Comparison of ENCODE assay signal across 29 cellular contexts in the genomic region with DNA sequence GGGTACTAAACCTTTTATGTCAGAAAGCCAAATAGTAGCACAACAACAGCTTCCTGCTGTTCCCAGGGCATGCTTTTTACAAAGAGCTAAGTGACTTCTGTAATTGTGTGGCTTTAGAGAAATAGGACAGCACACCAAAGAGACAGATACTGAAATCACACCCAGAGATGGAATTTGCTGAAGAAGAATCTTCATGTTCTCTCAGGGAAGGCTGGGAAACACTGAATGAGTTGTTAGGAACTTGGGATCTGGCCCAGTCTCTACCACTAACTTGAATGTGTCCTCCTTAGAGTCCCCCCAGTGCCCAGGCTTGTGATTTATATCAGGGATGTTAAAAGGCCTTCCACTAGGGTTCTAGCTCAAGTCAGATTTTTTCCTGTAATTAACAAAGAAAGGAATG.
DNase-seq lines count a peak whose midpoint lies in the region; ATAC-seq and TF ChIP-seq lines count a peak whose summit lies in the region.
"Had no signal": no experiment of that assay in that cellular context is flagged by ENCODE, and none has a peak within 500 bp of the region (broad histone marks: within the 10 kb centered on the region; RNA-seq: fewer than 3 reads in every experiment).

No MANE protein-coding gene starts in this region.

- no peaks in the 10 kb centered on the region for H3K36me3 Mint-ChIP-seq in immature natural killer cell
- H3K36me3 Mint-ChIP-seq: T-cell, WTC11 had no signal

- CTCF ChIA-PET in HEK293T (lab: Yijun Ruan, JAX) = no interaction called here

- H3K27me3 ChIP-seq in adipocyte (replicated peaks; ENCODE audit: control insufficient read depth, insufficient read depth, low read length) (no peaks in the 10 kb centered on the region), thoracic aorta (replicated peaks; ENCODE audit: insufficient read depth) (no peaks in the 10 kb centered on the region)
- H3K27me3 ChIP-seq: right atrium auricular region, SJCRH30 had no signal

- TF ChIP-seq CTCF in thoracic aorta (IDR thresholded peaks at IDR 0.05) = no peak

- POLR2A ChIA-PET in HEK293T (lab: Yijun Ruan, JAX) = no interaction called here

- no peak overlapping the region for H3K4me3 Mint-ChIP-seq in immature natural killer cell
- H3K4me3 Mint-ChIP-seq: activated CD4-positive, alpha-beta T cell treated with anti-CD3 and anti-CD28 coated beads, Interleukin-2, amount 10 ng/mL, durations not matched to agents 24 days and 14 days; activated T-cell treated with anti-CD3 and anti-CD28 coated beads, Interleukin-2, amount 50 U/mL, for 24 hours; stimulated activated naive CD8-positive, alpha-beta T cell treated with anti-CD3 and anti-CD28 coated beads, Interleukin-15, Interleukin-2, amounts not matched to agents 100 ng/mL and 50 ng/mL, for 24 hours; T-cell; WTC11 had no signal

- DNase-seq in EH (ENCODE audit: low read depth) (peak; percentile 74), adipocyte (ENCODE audit: low read depth) (peak; percentile 56), medulla oblongata (ENCODE audit: extremely low spot score) (peak; percentile 81), thoracic aorta (ENCODE audit: low spot score) (no peak), immature natural killer cell (no peak), NCI-H2171 (lab: John Stamatoyannopoulos, UW) (no peak), HEK293T (ENCODE audit: extremely low spot score) (no peak)
- DNase-seq: activated CD4-positive, alpha-beta T cell treated with anti-CD3 and anti-CD28 coated beads, Interleukin-2, amount 10 ng/mL, durations not matched to agents 24 days and 14 days; activated naive CD4-positive, alpha-beta T cell; activated T-cell treated with anti-CD3 and anti-CD28 coated beads, Interleukin-2, amount 50 U/mL, for 24 hours; Caco-2; dermis blood vessel endothelial cell; GOT3; mesendoderm; NCI-H1092; NCI-H1694; NCI-H446; NCI-H82; posterior cingulate gyrus; SJCRH30; spleen; stimulated activated CD4-positive, alpha-beta T cell treated with anti-CD3 and anti-CD28 coated beads, Interleukin-2, amount 100 ng/mL, for 24 hours; T-cell had no signal

- peaks cover 12% of the 10 kb centered on the region for H3K36me3 ChIP-seq in adipocyte (ENCODE audit: control insufficient read depth, insufficient read depth, low read length, severe bottlenecking)
- peaks cover 19% of the 10 kb centered on the region for H3K36me3 ChIP-seq in thoracic aorta
- H3K36me3 ChIP-seq: right atrium auricular region, spleen had no signal

- H3K27ac ChIP-seq in thoracic aorta = peak overlapping the region; percentile 10 to 19
- H3K27ac ChIP-seq: C4-2B, right atrium auricular region, SJCRH30, spleen had no signal

- no peak overlapping the region for H3K27ac Mint-ChIP-seq in immature natural killer cell
- H3K27ac Mint-ChIP-seq: activated CD4-positive, alpha-beta T cell treated with anti-CD3 and anti-CD28 coated beads, Interleukin-2, amount 10 ng/mL, durations not matched to agents 24 days and 14 days; activated T-cell treated with anti-CD3 and anti-CD28 coated beads, Interleukin-2, amount 50 U/mL, for 24 hours; stimulated activated naive CD8-positive, alpha-beta T cell treated with anti-CD3 and anti-CD28 coated beads, Interleukin-15, Interleukin-2, amounts not matched to agents 100 ng/mL and 50 ng/mL, for 24 hours; T-cell; WTC11 had no signal

- H3K4me3 ChIP-seq in adipocyte (ENCODE audit: low read length) (no peak overlapping the region), thoracic aorta (no peak overlapping the region)
- H3K4me3 ChIP-seq: right atrium auricular region, SJCRH30, spleen had no signal

- H3K27me3 Mint-ChIP-seq in immature natural killer cell (ENCODE audit: low read depth in 3 of 3) = peaks cover 2 to 12% (median 4%) of the 10 kb centered on the region in 3 donors
- H3K27me3 Mint-ChIP-seq: T-cell had no signal

- ATAC-seq in thoracic aorta (ENCODE audit: insufficient number of reproducible peaks, low FRiP score, low read depth) (no peak), GM19023 (IDR thresholded peaks at IDR 0.05; ENCODE audit: unreplicated experiment) (no peak)
- ATAC-seq: left lobe of liver, T-cell, WTC11 had no signal

- H3K9me3 Mint-ChIP-seq in immature natural killer cell = no peaks in the 10 kb centered on the region
- H3K9me3 Mint-ChIP-seq: activated CD4-positive, alpha-beta T cell treated with anti-CD3 and anti-CD28 coated beads, Interleukin-2, amount 10 ng/mL, durations not matched to agents 24 days and 14 days; activated T-cell treated with anti-CD3 and anti-CD28 coated beads, Interleukin-2, amount 50 U/mL, for 24 hours; stimulated activated naive CD8-positive, alpha-beta T cell treated with anti-CD3 and anti-CD28 coated beads, Interleukin-15, Interleukin-2, amounts not matched to agents 100 ng/mL and 50 ng/mL, for 24 hours; T-cell; WTC11 had no signal

- H3K4me1 Mint-ChIP-seq in immature natural killer cell = no peaks in the 10 kb centered on the region
- H3K4me1 Mint-ChIP-seq: activated CD4-positive, alpha-beta T cell treated with anti-CD3 and anti-CD28 coated beads, Interleukin-2, amount 10 ng/mL, durations not matched to agents 24 days and 14 days; T-cell had no signal

- no peak overlapping the region for H3K9ac ChIP-seq in adipocyte (ENCODE audit: low read length)

- no peaks in the 10 kb centered on the region for H3K9me3 ChIP-seq in adipocyte (ENCODE audit: control insufficient read depth, low read length)
- no peaks in the 10 kb centered on the region for H3K9me3 ChIP-seq in thoracic aorta
- H3K9me3 ChIP-seq: Caco-2, right atrium auricular region, SJCRH30, spleen had no signal

- H3K4me1 ChIP-seq in adipocyte (ENCODE audit: control insufficient read depth, insufficient read depth, low read length) = peaks cover 81% of the 10 kb centered on the region
- H3K4me1 ChIP-seq in thoracic aorta (ENCODE audit: control insufficient read depth in 1 of 2, low read depth in 2 of 2) = peaks cover 39 to 78% of the 10 kb centered on the region in 2 donors
- H3K4me1 ChIP-seq: SJCRH30, spleen had no signal

TF ChIP-seq in HEK293T, 16 proteins besides CTCF, POLR2A, EP300 and RAD21:
- TF ChIP-seq CTBP1 (IDR thresholded peaks at IDR 0.05; ENCODE audit: borderline replicate concordance) = no peak
- TF ChIP-seq SP1 (IDR thresholded peaks at IDR 0.05) = no peak
- no peak for TF ChIP-seq L3MBTL2 (conservative IDR thresholded peaks at IDR 0.05)
- no peak for TF ChIP-seq FOXM1 (IDR thresholded peaks at IDR 0.05; ENCODE audit: borderline replicate concordance)
- TF ChIP-seq LEF1 (IDR thresholded peaks at IDR 0.05; ENCODE audit: borderline replicate concordance) = no peak
- no peak for TF ChIP-seq ZNF384 (IDR thresholded peaks at IDR 0.05)
- no peak for TF ChIP-seq FOXK2 (IDR thresholded peaks at IDR 0.05)
- TF ChIP-seq SUZ12 (IDR thresholded peaks at IDR 0.05) = no peak
- TF ChIP-seq HDGF (IDR thresholded peaks at IDR 0.05; ENCODE audit: borderline replicate concordance) = no peak
- no peak for TF ChIP-seq TARDBP (IDR thresholded peaks at IDR 0.05)
- TF ChIP-seq BHLHE40 (IDR thresholded peaks at IDR 0.05; ENCODE audit: borderline replicate concordance) = no peak
- no peak for TF ChIP-seq FOXA1 (IDR thresholded peaks at IDR 0.05)
- TF ChIP-seq, protein P1, sequence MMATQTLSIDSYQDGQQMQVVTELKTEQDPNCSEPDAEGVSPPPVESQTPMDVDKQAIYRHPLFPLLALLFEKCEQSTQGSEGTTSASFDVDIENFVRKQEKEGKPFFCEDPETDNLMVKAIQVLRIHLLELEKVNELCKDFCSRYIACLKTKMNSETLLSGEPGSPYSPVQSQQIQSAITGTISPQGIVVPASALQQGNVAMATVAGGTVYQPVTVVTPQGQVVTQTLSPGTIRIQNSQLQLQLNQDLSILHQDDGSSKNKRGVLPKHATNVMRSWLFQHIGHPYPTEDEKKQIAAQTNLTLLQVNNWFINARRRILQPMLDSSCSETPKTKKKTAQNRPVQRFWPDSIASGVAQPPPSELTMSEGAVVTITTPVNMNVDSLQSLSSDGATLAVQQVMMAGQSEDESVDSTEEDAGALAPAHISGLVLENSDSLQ (IDR thresholded peaks at IDR 0.05) = no peak
- TF ChIP-seq NFRKB (IDR thresholded peaks at IDR 0.05) = no peak
- no peak for TF ChIP-seq ELF4 (IDR thresholded peaks at IDR 0.05)
- no peak for TF ChIP-seq ARNT (IDR thresholded peaks at IDR 0.05)

Comparison
In these comparisons a context has a peak if more than half of its experiments do, and no peak if none do; other contexts are left out.
1. DNase-seq: peak in EH (single experiment), adipocyte (single experiment) and medulla oblongata (single experiment); none in thoracic aorta (single experiment), immature natural killer cell (0 of 3), NCI-H2171 (single experiment) and HEK293T (single experiment).